1 cellular context compared by ENCODE assay signal in the genomic region with DNA sequence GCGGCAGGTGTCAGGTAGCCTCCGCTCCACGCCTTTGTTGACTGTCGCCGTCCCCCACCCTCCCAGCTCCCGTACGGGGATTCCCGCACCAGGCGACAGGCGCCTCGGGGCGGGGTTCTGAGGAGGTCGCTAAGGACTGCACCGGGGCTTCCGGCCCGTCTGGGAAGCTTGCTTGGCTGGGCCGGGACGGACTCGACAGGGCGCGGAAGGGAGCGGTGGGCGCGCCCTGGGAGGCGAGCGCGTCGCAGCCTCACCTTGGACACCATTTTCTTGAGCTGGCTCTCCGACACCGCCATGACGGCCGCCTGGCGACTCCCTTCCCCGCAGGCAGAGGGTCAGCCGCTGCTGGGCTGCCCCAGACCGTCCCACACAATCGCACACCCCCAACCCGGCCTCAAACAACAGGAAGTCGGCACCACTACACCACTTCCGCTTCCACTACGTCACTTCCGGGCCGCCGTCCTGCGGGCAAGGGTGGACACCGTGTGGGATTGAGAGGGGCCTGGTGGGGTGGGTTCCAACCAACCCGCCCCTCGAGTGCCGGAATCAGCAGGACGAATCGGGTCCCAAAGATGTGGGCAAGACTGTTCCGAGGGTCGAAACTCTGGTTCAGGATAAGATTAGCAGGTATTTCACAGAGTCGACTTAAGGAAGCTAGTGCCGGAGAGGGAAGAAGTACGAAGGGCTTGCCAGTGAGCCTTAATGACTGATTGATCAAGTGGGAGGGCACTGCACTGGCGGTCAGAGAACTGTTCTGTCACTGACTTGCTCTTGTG.
TF ChIP-seq lines count a peak whose summit lies in the region.

Gene TSG101 (minus strand): TSS at position 422 of the 776 bp plus-strand sequence. CDS start 126 bp downstream, at position 296.

TF ChIP-seq in K562, 482 proteins besides CTCF, POLR2A, EP300 and RAD21 (continued from another document and continues in another):
- TF ChIP-seq POLR2AphosphoS2 (IDR thresholded peaks at IDR 0.05; ENCODE audit: low read length), result peak; percentile 79
- TF ChIP-seq, protein P1, sequence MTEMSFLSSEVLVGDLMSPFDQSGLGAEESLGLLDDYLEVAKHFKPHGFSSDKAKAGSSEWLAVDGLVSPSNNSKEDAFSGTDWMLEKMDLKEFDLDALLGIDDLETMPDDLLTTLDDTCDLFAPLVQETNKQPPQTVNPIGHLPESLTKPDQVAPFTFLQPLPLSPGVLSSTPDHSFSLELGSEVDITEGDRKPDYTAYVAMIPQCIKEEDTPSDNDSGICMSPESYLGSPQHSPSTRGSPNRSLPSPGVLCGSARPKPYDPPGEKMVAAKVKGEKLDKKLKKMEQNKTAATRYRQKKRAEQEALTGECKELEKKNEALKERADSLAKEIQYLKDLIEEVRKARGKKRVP (CRISPR knock-in tag; IDR thresholded peaks at IDR 0.05), result no peak
- TF ChIP-seq SMAD2 (IDR thresholded peaks at IDR 0.05; ENCODE audit: low read depth, low read length), result no peak
- peak; percentile 81 to 84 for TF ChIP-seq MAZ (CRISPR knock-in tag; conservative IDR thresholded peaks at IDR 0.05 in 1 of 2, IDR thresholded peaks at IDR 0.05 in 1 of 2)
- no peak for TF ChIP-seq SRSF7 (optimal IDR thresholded peaks at IDR 0.05; ENCODE audit: low read depth, low read length)
- peak; percentile 54 for TF ChIP-seq ATF1 (CRISPR knock-in tag; IDR thresholded peaks at IDR 0.05)
- peak; percentile 98 for TF ChIP-seq ATF1 (tag; IDR thresholded peaks at IDR 0.05)
- TF ChIP-seq TCF7L2 (IDR thresholded peaks at IDR 0.05; ENCODE audit: low read depth, low read length), result no peak
- TF ChIP-seq, protein P2, sequence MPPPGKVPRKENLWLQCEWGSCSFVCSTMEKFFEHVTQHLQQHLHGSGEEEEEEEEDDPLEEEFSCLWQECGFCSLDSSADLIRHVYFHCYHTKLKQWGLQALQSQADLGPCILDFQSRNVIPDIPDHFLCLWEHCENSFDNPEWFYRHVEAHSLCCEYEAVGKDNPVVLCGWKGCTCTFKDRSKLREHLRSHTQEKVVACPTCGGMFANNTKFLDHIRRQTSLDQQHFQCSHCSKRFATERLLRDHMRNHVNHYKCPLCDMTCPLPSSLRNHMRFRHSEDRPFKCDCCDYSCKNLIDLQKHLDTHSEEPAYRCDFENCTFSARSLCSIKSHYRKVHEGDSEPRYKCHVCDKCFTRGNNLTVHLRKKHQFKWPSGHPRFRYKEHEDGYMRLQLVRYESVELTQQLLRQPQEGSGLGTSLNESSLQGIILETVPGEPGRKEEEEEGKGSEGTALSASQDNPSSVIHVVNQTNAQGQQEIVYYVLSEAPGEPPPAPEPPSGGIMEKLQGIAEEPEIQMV (tag; conservative IDR thresholded peaks at IDR 0.05; ENCODE audit: low read depth), result no peak
- TF ChIP-seq E2F3 (CRISPR knock-in tag; IDR thresholded peaks at IDR 0.05), result peak; percentile 34; the same call in 1 of the 2 replicates
- no peak for TF ChIP-seq SETDB1 (IDR thresholded peaks at IDR 0.05; ENCODE audit: low read length)
- no peak for TF ChIP-seq ZNF75A (CRISPR knock-in tag; IDR thresholded peaks at IDR 0.05)
- peak; percentile 89 for TF ChIP-seq KLF1 (tag; IDR thresholded peaks at IDR 0.05)
- TF ChIP-seq HNRNPH1 (optimal IDR thresholded peaks at IDR 0.05; ENCODE audit: low read depth, low read length), result no peak
- peak; percentile 74 for TF ChIP-seq NBN (IDR thresholded peaks at IDR 0.05; ENCODE audit: low read depth)
- no peak for TF ChIP-seq ZNF143 (CRISPR knock-in tag; IDR thresholded peaks at IDR 0.05)
- no peak for TF ChIP-seq FOXO4 (CRISPR knock-in tag; IDR thresholded peaks at IDR 0.05)
- TF ChIP-seq RB1 (IDR thresholded peaks at IDR 0.05; ENCODE audit: low read depth), result peak; percentile 75; the same call in 1 of the 2 replicates
- peak; percentile 61 for TF ChIP-seq CCNT2 (IDR thresholded peaks at IDR 0.05; ENCODE audit: borderline replicate concordance, extremely low read depth, insufficient read length, low read depth, low read length)
- peak in 1 of 2 experiments; percentile 78; a peak in 2 of 4 replicates for TF ChIP-seq TRIM24 (IDR thresholded peaks at IDR 0.05)
- TF ChIP-seq ZNF785 (CRISPR knock-in tag; IDR thresholded peaks at IDR 0.05), result no peak
- TF ChIP-seq LCOR (CRISPR knock-in tag; IDR thresholded peaks at IDR 0.05), result no peak; the same call in 1 of the 2 replicates
- peak; percentile 42 to 94 (median 82); a peak in 5 of 6 replicates for TF ChIP-seq ZBTB11 (CRISPR knock-in tag; IDR thresholded peaks at IDR 0.05)
- no peak for TF ChIP-seq ETS2 (tag; IDR thresholded peaks at IDR 0.05; ENCODE audit: borderline replicate concordance, poor library complexity, severe bottlenecking)
- TF ChIP-seq, protein P3, sequence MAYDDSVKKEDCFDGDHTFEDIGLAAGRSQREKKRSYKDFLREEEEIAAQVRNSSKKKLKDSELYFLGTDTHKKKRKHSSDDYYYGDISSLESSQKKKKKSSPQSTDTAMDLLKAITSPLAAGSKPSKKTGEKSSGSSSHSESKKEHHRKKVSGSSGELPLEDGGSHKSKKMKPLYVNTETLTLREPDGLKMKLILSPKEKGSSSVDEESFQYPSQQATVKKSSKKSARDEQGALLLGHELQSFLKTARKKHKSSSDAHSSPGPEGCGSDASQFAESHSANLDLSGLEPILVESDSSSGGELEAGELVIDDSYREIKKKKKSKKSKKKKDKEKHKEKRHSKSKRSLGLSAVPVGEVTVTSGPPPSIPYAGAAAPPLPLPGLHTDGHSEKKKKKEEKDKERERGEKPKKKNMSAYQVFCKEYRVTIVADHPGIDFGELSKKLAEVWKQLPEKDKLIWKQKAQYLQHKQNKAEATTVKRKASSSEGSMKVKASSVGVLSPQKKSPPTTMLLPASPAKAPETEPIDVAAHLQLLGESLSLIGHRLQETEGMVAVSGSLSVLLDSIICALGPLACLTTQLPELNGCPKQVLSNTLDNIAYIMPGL (CRISPR knock-in tag; IDR thresholded peaks at IDR 0.05), result no peak
- TF ChIP-seq SREBF1 (IDR thresholded peaks at IDR 0.05; ENCODE audit: borderline replicate concordance, low read depth, low read length), result no peak
- TF ChIP-seq FOXJ3 (CRISPR knock-in tag; IDR thresholded peaks at IDR 0.05), result no peak
- TF ChIP-seq, protein P4, sequence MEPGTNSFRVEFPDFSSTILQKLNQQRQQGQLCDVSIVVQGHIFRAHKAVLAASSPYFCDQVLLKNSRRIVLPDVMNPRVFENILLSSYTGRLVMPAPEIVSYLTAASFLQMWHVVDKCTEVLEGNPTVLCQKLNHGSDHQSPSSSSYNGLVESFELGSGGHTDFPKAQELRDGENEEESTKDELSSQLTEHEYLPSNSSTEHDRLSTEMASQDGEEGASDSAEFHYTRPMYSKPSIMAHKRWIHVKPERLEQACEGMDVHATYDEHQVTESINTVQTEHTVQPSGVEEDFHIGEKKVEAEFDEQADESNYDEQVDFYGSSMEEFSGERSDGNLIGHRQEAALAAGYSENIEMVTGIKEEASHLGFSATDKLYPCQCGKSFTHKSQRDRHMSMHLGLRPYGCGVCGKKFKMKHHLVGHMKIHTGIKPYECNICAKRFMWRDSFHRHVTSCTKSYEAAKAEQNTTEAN (CRISPR knock-in tag; IDR thresholded peaks at IDR 0.05), result no peak
- no peak for TF ChIP-seq HDAC6 (IDR thresholded peaks at IDR 0.05; ENCODE audit: low read depth, low read length)
- TF ChIP-seq ZBTB9 (CRISPR knock-in tag; IDR thresholded peaks at IDR 0.05), result 0 out of 2 replicates have a peak, but pooled peaks have one; percentile 44
- TF ChIP-seq MYC (IDR thresholded peaks at IDR 0.05; ENCODE audit: low read depth, low read length), result peak; percentile 70; the same call in 1 of the 2 replicates
- TF ChIP-seq MYC (CRISPR knock-in tag; IDR thresholded peaks at IDR 0.05; ENCODE audit: borderline replicate concordance, low read depth), result peak; percentile 73; the same call in 1 of the 2 replicates
- TF ChIP-seq RHOXF2B (CRISPR knock-in tag; conservative IDR thresholded peaks at IDR 0.05), result no peak
- no peak for TF ChIP-seq HMG20B (CRISPR knock-in tag; IDR thresholded peaks at IDR 0.05)
- TF ChIP-seq ZNF41 (CRISPR knock-in tag; conservative IDR thresholded peaks at IDR 0.05), result no peak
- peak; percentile 86 for TF ChIP-seq SAP30 (IDR thresholded peaks at IDR 0.05; ENCODE audit: borderline replicate concordance, insufficient read depth, low read depth, low read length, poor library complexity, severe bottlenecking)
- TF ChIP-seq, protein P5, sequence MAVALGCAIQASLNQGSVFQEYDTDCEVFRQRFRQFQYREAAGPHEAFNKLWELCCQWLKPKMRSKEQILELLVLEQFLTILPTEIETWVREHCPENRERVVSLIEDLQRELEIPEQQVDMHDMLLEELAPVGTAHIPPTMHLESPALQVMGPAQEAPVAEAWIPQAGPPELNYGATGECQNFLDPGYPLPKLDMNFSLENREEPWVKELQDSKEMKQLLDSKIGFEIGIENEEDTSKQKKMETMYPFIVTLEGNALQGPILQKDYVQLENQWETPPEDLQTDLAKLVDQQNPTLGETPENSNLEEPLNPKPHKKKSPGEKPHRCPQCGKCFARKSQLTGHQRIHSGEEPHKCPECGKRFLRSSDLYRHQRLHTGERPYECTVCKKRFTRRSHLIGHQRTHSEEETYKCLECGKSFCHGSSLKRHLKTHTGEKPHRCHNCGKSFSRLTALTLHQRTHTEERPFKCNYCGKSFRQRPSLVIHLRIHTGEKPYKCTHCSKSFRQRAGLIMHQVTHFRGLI (CRISPR knock-in tag; IDR thresholded peaks at IDR 0.05), result no peak
- TF ChIP-seq ZNF740 (CRISPR knock-in tag; IDR thresholded peaks at IDR 0.05), result peak; percentile 87
- TF ChIP-seq ZNF740 (tag; IDR thresholded peaks at IDR 0.05), result peak in 1 of 2 experiments; percentile 62; a peak in 1 of 4 replicates
- no peak for TF ChIP-seq NR1H2 (CRISPR knock-in tag; IDR thresholded peaks at IDR 0.05)
- TF ChIP-seq ILF3 (IDR thresholded peaks at IDR 0.05; ENCODE audit: borderline replicate concordance), result no peak
- TF ChIP-seq ZNF644 (tag; IDR thresholded peaks at IDR 0.05; ENCODE audit: low read depth), result no peak
- TF ChIP-seq CC2D1A (IDR thresholded peaks at IDR 0.05), result no peak
- TF ChIP-seq, protein P6, sequence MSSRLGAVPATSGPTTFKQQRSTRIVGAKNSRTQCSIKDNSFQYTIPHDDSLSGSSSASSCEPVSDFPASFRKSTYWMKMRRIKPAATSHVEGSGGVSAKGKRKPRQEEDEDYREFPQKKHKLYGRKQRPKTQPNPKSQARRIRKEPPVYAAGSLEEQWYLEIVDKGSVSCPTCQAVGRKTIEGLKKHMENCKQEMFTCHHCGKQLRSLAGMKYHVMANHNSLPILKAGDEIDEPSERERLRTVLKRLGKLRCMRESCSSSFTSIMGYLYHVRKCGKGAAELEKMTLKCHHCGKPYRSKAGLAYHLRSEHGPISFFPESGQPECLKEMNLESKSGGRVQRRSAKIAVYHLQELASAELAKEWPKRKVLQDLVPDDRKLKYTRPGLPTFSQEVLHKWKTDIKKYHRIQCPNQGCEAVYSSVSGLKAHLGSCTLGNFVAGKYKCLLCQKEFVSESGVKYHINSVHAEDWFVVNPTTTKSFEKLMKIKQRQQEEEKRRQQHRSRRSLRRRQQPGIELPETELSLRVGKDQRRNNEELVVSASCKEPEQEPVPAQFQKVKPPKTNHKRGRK (tag; IDR thresholded peaks at IDR 0.05), result no peak
- TF ChIP-seq ZBED1 (IDR thresholded peaks at IDR 0.05), result 0 out of 2 replicates have a peak, but pooled peaks have one; percentile 19
- no peak for TF ChIP-seq ZNF79 (CRISPR knock-in tag; IDR thresholded peaks at IDR 0.05; ENCODE audit: low read depth)
- TF ChIP-seq ZFP1 (CRISPR knock-in tag; IDR thresholded peaks at IDR 0.05), result no peak
